Comparison of ENCODE assay signal across 21 cellular contexts in genomic region chr2:150020221-150020620, GRCh38.
DNase-seq lines count a peak whose midpoint lies in the region; ATAC-seq, FAIRE-seq and TF ChIP-seq lines count a peak whose summit lies in the region.
"Had no signal": no experiment of that assay in that cellular context is flagged by ENCODE, and none has a peak within 500 bp of the region (broad histone marks: within the 10 kb centered on the region; RNA-seq: fewer than 3 reads in every experiment).

No MANE protein-coding gene starts in this region.

- H3K27me3 ChIP-seq in OCI-LY3 (ENCODE audit: low read depth, low read length) (0 out of 2 replicates have a peak, but pooled peaks cover 3% of the 10 kb centered on the region), bronchial epithelial cell (ENCODE audit: control insufficient read depth, insufficient read depth, low read length) (no peaks in the 10 kb centered on the region), foreskin keratinocyte (no peaks in the 10 kb centered on the region), dorsolateral prefrontal cortex (no peaks in the 10 kb centered on the region)

- no peaks in the 10 kb centered on the region for H3K4me1 Mint-ChIP-seq in stimulated activated memory B cell treated with anti-CD40 and anti-IgM and Interleukin-4, amounts not matched to agents 10 μg/mL and 1 μg/mL and 100 μg/mL, for 72 hours
- H3K4me1 Mint-ChIP-seq: CD4-positive, CD25-positive, alpha-beta regulatory T cell had no signal

- H3K36me3 Mint-ChIP-seq in stimulated activated memory B cell treated with anti-CD40 and anti-IgM and Interleukin-4, amounts not matched to agents 10 μg/mL and 1 μg/mL and 100 μg/mL, for 72 hours: no peaks in the 10 kb centered on the region
- H3K36me3 Mint-ChIP-seq: CD4-positive, CD25-positive, alpha-beta regulatory T cell; CD8-positive, alpha-beta T cell had no signal

- intact Hi-C loops in dorsolateral prefrontal cortex (cut with DNase I): no loop called here

- no peaks in the 10 kb centered on the region for H3K79me2 ChIP-seq in OCI-LY3 (ENCODE audit: low read length)

- TF ChIP-seq CTCF in OCI-LY3 (IDR thresholded peaks at IDR 0.05; ENCODE audit: low read depth, low read length) (no peak), bronchial epithelial cell (IDR thresholded peaks at IDR 0.05; ENCODE audit: insufficient read depth, low read length, severe bottlenecking) (no peak), foreskin keratinocyte (conservative IDR thresholded peaks at IDR 0.05) (no peak), dorsolateral prefrontal cortex (IDR thresholded peaks at IDR 0.05 in 54 of 56, conservative IDR thresholded peaks at IDR 0.05 in 2 of 56; ENCODE audit: low read depth in 1 of 56, partially characterized antibody in 56 of 56) (no peak)

- no peak overlapping the region for H3K27ac Mint-ChIP-seq in stimulated activated memory B cell treated with anti-CD40 and anti-IgM and Interleukin-4, amounts not matched to agents 10 μg/mL and 1 μg/mL and 100 μg/mL, for 72 hours
- H3K27ac Mint-ChIP-seq: CD4-positive, CD25-positive, alpha-beta regulatory T cell; CD8-positive, alpha-beta T cell; GM23338; H9 had no signal

- DNase-seq in bronchial epithelial cell (ENCODE audit: low read depth) (peak; percentile 48), foreskin keratinocyte (no peak), dorsolateral prefrontal cortex (no peak), glomerular visceral epithelial cell (ENCODE audit: extremely low spot score) (no peak)
- DNase-seq: Caco-2; CD4-positive, CD25-positive, alpha-beta regulatory T cell; CD8-positive, alpha-beta T cell; DMS 273 treated with DMSO at 0.1 percent for 48 hours; DMS79; EL; GDM1; H9 had no signal

- peaks cover 30% of the 10 kb centered on the region for H3K4me1 ChIP-seq in OCI-LY3 (ENCODE audit: low read length)
- peaks cover 2% of the 10 kb centered on the region for H3K4me1 ChIP-seq in foreskin keratinocyte
- H3K4me1 ChIP-seq: Caco-2 had no signal

- H3K4me2 ChIP-seq in OCI-LY3 (ENCODE audit: low read length): peak overlapping the region; percentile 87
- H3K4me2 ChIP-seq: GM23338 had no signal

- H4K20me1 ChIP-seq in OCI-LY3 (ENCODE audit: insufficient read depth, low read length): no peaks in the 10 kb centered on the region

- H3K27me3 Mint-ChIP-seq in stimulated activated memory B cell treated with anti-CD40 and anti-IgM and Interleukin-4, amounts not matched to agents 10 μg/mL and 1 μg/mL and 100 μg/mL, for 72 hours: no peaks in the 10 kb centered on the region

- ATAC-seq in foreskin keratinocyte: peak; percentile 43
- no peak for ATAC-seq in stimulated activated memory B cell treated with anti-CD40 and anti-IgM and Interleukin-4, amounts not matched to agents 10 μg/mL and 1 μg/mL and 100 μg/mL, for 72 hours
- ATAC-seq in GM19397 (IDR thresholded peaks at IDR 0.05; ENCODE audit: unreplicated experiment): no peak
- ATAC-seq: CD8-positive, alpha-beta T cell; GM23338; HCT116 had no signal

- H3K36me3 ChIP-seq in OCI-LY3 (replicated peaks; ENCODE audit: low read depth, low read length): no peaks in the 10 kb centered on the region
- no peaks in the 10 kb centered on the region for H3K36me3 ChIP-seq in bronchial epithelial cell (ENCODE audit: control insufficient read depth, insufficient read depth, low read length)

- peak overlapping the region; percentile 72 for H3K4me3 ChIP-seq in OCI-LY3 (ENCODE audit: low read length)
- H3K4me3 ChIP-seq in bronchial epithelial cell (ENCODE audit: low read depth, low read length): no peak overlapping the region
- H3K4me3 ChIP-seq in dorsolateral prefrontal cortex: no peak overlapping the region
- H3K4me3 ChIP-seq: GM23338 had no signal

- no peaks in the 10 kb centered on the region for H3K9me3 Mint-ChIP-seq in stimulated activated memory B cell treated with anti-CD40 and anti-IgM and Interleukin-4, amounts not matched to agents 10 μg/mL and 1 μg/mL and 100 μg/mL, for 72 hours
- H3K9me3 Mint-ChIP-seq: GM23338 had no signal

- peaks cover 5% of the 10 kb centered on the region; the same call in 1 of the 2 replicates for H3K9me3 ChIP-seq in OCI-LY3 (ENCODE audit: insufficient read depth, low read length)
- H3K9me3 ChIP-seq: Caco-2 had no signal

- H3K9ac ChIP-seq in OCI-LY3 (ENCODE audit: low read length): peak overlapping the region; percentile 26; the same call in 1 of the 2 replicates

- H3K4me3 Mint-ChIP-seq in stimulated activated memory B cell treated with anti-CD40 and anti-IgM and Interleukin-4, amounts not matched to agents 10 μg/mL and 1 μg/mL and 100 μg/mL, for 72 hours: no peak overlapping the region
- H3K4me3 Mint-ChIP-seq: CD4-positive, CD25-positive, alpha-beta regulatory T cell; CD8-positive, alpha-beta T cell; GM23338; H9 had no signal

- no peak overlapping the region for H2AFZ ChIP-seq in OCI-LY3 (ENCODE audit: low read depth, low read length)

- H3K27ac ChIP-seq in OCI-LY3 (ENCODE audit: low read length) (peak overlapping the region; percentile 64), foreskin keratinocyte (no peak overlapping the region), dorsolateral prefrontal cortex (no peak overlapping the region)
- H3K27ac ChIP-seq: C4-2B had no signal

- no peak for FAIRE-seq in bronchial epithelial cell (lab: Jason Lieb, UNC)
- FAIRE-seq: D721Med, GM12891, GM18507 had no signal
